ENCODE assay signal across 21 cellular contexts in genomic region chr1:202684716-202685115, GRCh38. TPM values are rescaled to one million over a fixed set of nuclear protein-coding genes. Genes with fewer than 3 reads are reported as not detected.
"Had no signal": no experiment of that assay in that cellular context is flagged by ENCODE, and none has a peak within 500 bp of the region (broad histone marks: within the 10 kb centered on the region; RNA-seq: fewer than 3 reads in every experiment).

No MANE protein-coding gene starts in this region.

- H3K27ac ChIP-seq: body of pancreas, esophagus squamous epithelium, parathyroid adenoma, stomach, testis, upper lobe of right lung had no signal

- H3K4me1 ChIP-seq: body of pancreas, esophagus squamous epithelium, parathyroid adenoma, stomach, testis, upper lobe of right lung had no signal

- H3K27me3 ChIP-seq: body of pancreas, testis had no signal

- H3K4me3 Mint-ChIP-seq: activated CD4-positive, alpha-beta memory T cell treated with anti-CD3 and anti-CD28 coated beads, Interleukin-2, amount 10 ng/mL, durations not matched to agents 7 days and 5 days; activated CD8-positive, alpha-beta memory T cell treated with anti-CD3 and anti-CD28 coated beads, Interleukin-2, amount 10 ng/mL, durations not matched to agents 7 days and 5 days; effector memory CD8-positive, alpha-beta T cell; mesothelial cell of epicardium; natural killer cell treated with Interleukin-12 subunit alpha and Interleukin-12 subunit beta and Interleukin-15 and Interleukin-18, amount 100 ng/mL, for 72 hours; stimulated activated effector memory CD8-positive, alpha-beta T cell treated with anti-CD3 and anti-CD28 coated beads, Interleukin-12 subunit alpha, Interleukin-12 subunit beta, amount 100 ng/mL, for 72 hours had no signal

- H3K4me1 Mint-ChIP-seq: activated CD4-positive, alpha-beta memory T cell treated with anti-CD3 and anti-CD28 coated beads, Interleukin-2, amount 10 ng/mL, durations not matched to agents 7 days and 5 days; activated CD8-positive, alpha-beta memory T cell treated with anti-CD3 and anti-CD28 coated beads, Interleukin-2, amount 10 ng/mL, durations not matched to agents 7 days and 5 days; mesothelial cell of epicardium; stimulated activated effector memory CD8-positive, alpha-beta T cell treated with anti-CD3 and anti-CD28 coated beads, Interleukin-12 subunit alpha, Interleukin-12 subunit beta, amount 100 ng/mL, for 72 hours had no signal

- H3K36me3 ChIP-seq: esophagus squamous epithelium, stomach, upper lobe of right lung had no signal

- H3K9me3 ChIP-seq: body of pancreas, esophagus squamous epithelium, stomach, testis, upper lobe of right lung had no signal

- DNase-seq: activated CD4-positive, alpha-beta memory T cell treated with anti-CD3 and anti-CD28 coated beads, Interleukin-2, amount 10 ng/mL, durations not matched to agents 7 days and 5 days; activated CD4-positive, alpha-beta T cell treated with anti-CD3 and anti-CD28 coated beads for 48 hours; activated CD4-positive, CD25-positive, alpha-beta regulatory T cell; activated CD8-positive, alpha-beta memory T cell treated with anti-CD3 and anti-CD28 coated beads, Interleukin-2, amount 10 ng/mL, durations not matched to agents 7 days and 5 days; activated naive CD4-positive, alpha-beta T cell; body of pancreas; effector memory CD8-positive, alpha-beta T cell; esophagus squamous epithelium; stimulated activated CD4-positive, alpha-beta T cell treated with anti-CD3 and anti-CD28 coated beads, Interleukin-4, amount 100 ng/mL, for 24 hours; stomach; testis; upper lobe of right lung had no signal

- H3K27ac Mint-ChIP-seq: activated CD4-positive, alpha-beta memory T cell treated with anti-CD3 and anti-CD28 coated beads, Interleukin-2, amount 10 ng/mL, durations not matched to agents 7 days and 5 days; activated CD8-positive, alpha-beta memory T cell treated with anti-CD3 and anti-CD28 coated beads, Interleukin-2, amount 10 ng/mL, durations not matched to agents 7 days and 5 days; effector memory CD8-positive, alpha-beta T cell; mesothelial cell of epicardium; natural killer cell treated with Interleukin-12 subunit alpha and Interleukin-12 subunit beta and Interleukin-15 and Interleukin-18, amount 100 ng/mL, for 72 hours; stimulated activated effector memory CD8-positive, alpha-beta T cell treated with anti-CD3 and anti-CD28 coated beads, Interleukin-12 subunit alpha, Interleukin-12 subunit beta, amount 100 ng/mL, for 72 hours had no signal

- H3K4me3 ChIP-seq: body of pancreas, esophagus squamous epithelium, lung, smooth muscle cell, stomach, testis, upper lobe of right lung had no signal

- H3K36me3 Mint-ChIP-seq: activated CD8-positive, alpha-beta memory T cell treated with anti-CD3 and anti-CD28 coated beads, Interleukin-2, amount 10 ng/mL, durations not matched to agents 7 days and 5 days; mesothelial cell of epicardium; natural killer cell treated with Interleukin-12 subunit alpha and Interleukin-12 subunit beta and Interleukin-15 and Interleukin-18, amount 100 ng/mL, for 72 hours; stimulated activated effector memory CD8-positive, alpha-beta T cell treated with anti-CD3 and anti-CD28 coated beads, Interleukin-12 subunit alpha, Interleukin-12 subunit beta, amount 100 ng/mL, for 72 hours had no signal

- ATAC-seq: activated CD8-positive, alpha-beta memory T cell treated with anti-CD3 and anti-CD28 coated beads, Interleukin-2, amount 10 ng/mL, durations not matched to agents 7 days and 5 days; body of pancreas; effector memory CD8-positive, alpha-beta T cell; natural killer cell treated with Interleukin-12 subunit alpha and Interleukin-12 subunit beta and Interleukin-15 and Interleukin-18, amount 100 ng/mL, for 72 hours; sciatic nerve; stimulated activated effector memory CD8-positive, alpha-beta T cell treated with anti-CD3 and anti-CD28 coated beads, Interleukin-12 subunit alpha, Interleukin-12 subunit beta, amount 100 ng/mL, for 72 hours; upper lobe of right lung had no signal

- H3K9me3 Mint-ChIP-seq: activated CD4-positive, alpha-beta memory T cell treated with anti-CD3 and anti-CD28 coated beads, Interleukin-2, amount 10 ng/mL, durations not matched to agents 7 days and 5 days; effector memory CD8-positive, alpha-beta T cell; mesothelial cell of epicardium; natural killer cell treated with Interleukin-12 subunit alpha and Interleukin-12 subunit beta and Interleukin-15 and Interleukin-18, amount 100 ng/mL, for 72 hours; stimulated activated effector memory CD8-positive, alpha-beta T cell treated with anti-CD3 and anti-CD28 coated beads, Interleukin-12 subunit alpha, Interleukin-12 subunit beta, amount 100 ng/mL, for 72 hours had no signal

RNA-seq across cellular contexts. Expression of gene SYT2, which starts 25.5 kb away (rescaled TPM):
- total RNA-seq: activated CD4-positive, alpha-beta memory T cell treated with anti-CD3 and anti-CD28 coated beads, Interleukin-2, amount 10 ng/mL, durations not matched to agents 7 days and 5 days; activated CD8-positive, alpha-beta memory T cell treated with anti-CD3 and anti-CD28 coated beads, Interleukin-2, amount 10 ng/mL, durations not matched to agents 7 days and 5 days; body of pancreas; cardiac septum; dermis microvascular lymphatic vessel endothelial cell; esophagus squamous epithelium; natural killer cell treated with Interleukin-12 subunit alpha and Interleukin-12 subunit beta and Interleukin-15 and Interleukin-18, amount 100 ng/mL, for 72 hours; sciatic nerve; smooth muscle cell had no signal
